ENCODE assay signal across 20 cellular contexts in the genomic region with DNA sequence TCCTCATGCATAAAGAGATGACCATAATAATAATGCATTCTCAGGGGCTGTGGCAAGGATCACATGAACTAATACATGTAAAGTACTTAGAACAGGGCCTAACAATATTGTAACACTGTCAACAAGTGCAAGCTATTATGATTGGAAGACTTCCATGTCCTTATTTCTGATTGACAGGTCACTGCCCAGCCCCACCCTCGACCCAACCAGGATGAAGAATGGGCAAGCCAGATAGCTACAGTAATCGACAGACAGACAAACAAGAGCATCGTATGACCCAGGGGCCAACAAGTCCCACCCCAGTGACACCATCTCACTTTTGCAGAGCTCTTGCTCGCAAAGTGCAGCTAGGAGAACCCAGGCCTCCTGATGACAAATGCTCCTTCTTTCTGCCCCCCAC. TPM values are rescaled to one million over a fixed set of nuclear protein-coding genes. Genes with fewer than 3 reads are reported as not detected.
"Had no signal": no experiment of that assay in that cellular context is flagged by ENCODE, and none has a peak within 500 bp of the region (broad histone marks: within the 10 kb centered on the region; RNA-seq: fewer than 3 reads in every experiment).

No MANE protein-coding gene starts in this region.

- H3K36me3 ChIP-seq: esophagus muscularis mucosa, gastroesophageal sphincter, heart left ventricle, prostate gland, spleen, thoracic aorta, tibial nerve, upper lobe of left lung had no signal

- H3K9me3 Mint-ChIP-seq: memory B cell; natural killer cell; neural crest cell; stimulated activated naive B cell treated with anti-CD40 and anti-IgM and Interleukin-4, amounts not matched to agents 10 μg/mL and 1 μg/mL and 100 μg/mL, for 72 hours; stimulated activated naive CD8-positive, alpha-beta T cell treated with anti-CD3 and anti-CD28 coated beads, Interleukin-15, Interleukin-2, amounts not matched to agents 100 ng/mL and 50 ng/mL, for 24 hours had no signal

- H3K9ac ChIP-seq: parathyroid adenoma had no signal

- H3K4me3 Mint-ChIP-seq: memory B cell; natural killer cell; neural crest cell; stimulated activated naive B cell treated with anti-CD40 and anti-IgM and Interleukin-4, amounts not matched to agents 10 μg/mL and 1 μg/mL and 100 μg/mL, for 72 hours; stimulated activated naive CD8-positive, alpha-beta T cell treated with anti-CD3 and anti-CD28 coated beads, Interleukin-15, Interleukin-2, amounts not matched to agents 100 ng/mL and 50 ng/mL, for 24 hours had no signal

- H3K27ac Mint-ChIP-seq: memory B cell; natural killer cell; stimulated activated naive B cell treated with anti-CD40 and anti-IgM and Interleukin-4, amounts not matched to agents 10 μg/mL and 1 μg/mL and 100 μg/mL, for 72 hours; stimulated activated naive CD8-positive, alpha-beta T cell treated with anti-CD3 and anti-CD28 coated beads, Interleukin-15, Interleukin-2, amounts not matched to agents 100 ng/mL and 50 ng/mL, for 24 hours had no signal

- H3K27ac ChIP-seq: coronary artery, esophagus muscularis mucosa, foreskin keratinocyte, gastroesophageal sphincter, heart left ventricle, hepatocyte, parathyroid adenoma, prostate gland, skin epidermis, spleen, thoracic aorta, tibial nerve, upper lobe of left lung had no signal

- H2AFZ ChIP-seq: hepatocyte had no signal

- H3K4me1 Mint-ChIP-seq: memory B cell had no signal

- H3K36me3 Mint-ChIP-seq: memory B cell; natural killer cell; stimulated activated naive B cell treated with anti-CD40 and anti-IgM and Interleukin-4, amounts not matched to agents 10 μg/mL and 1 μg/mL and 100 μg/mL, for 72 hours had no signal

- H3K4me2 ChIP-seq: hepatocyte had no signal

- H3K79me2 ChIP-seq: hepatocyte, parathyroid adenoma had no signal

- FAIRE-seq: urothelium cell line had no signal

- H3K9me3 ChIP-seq: esophagus muscularis mucosa, gastroesophageal sphincter, heart left ventricle, prostate gland, spleen, thoracic aorta, tibial nerve, upper lobe of left lung had no signal

- H3K4me1 ChIP-seq: foreskin keratinocyte, parathyroid adenoma, prostate gland had no signal

- H3K27me3 ChIP-seq: foreskin keratinocyte, gastroesophageal sphincter, heart left ventricle, hepatocyte, tibial nerve, upper lobe of left lung had no signal

- H3K4me3 ChIP-seq: coronary artery, esophagus muscularis mucosa, gastroesophageal sphincter, heart left ventricle, hepatocyte, lung, prostate gland, skin epidermis, spleen, thoracic aorta, tibial nerve, upper lobe of left lung had no signal

RNA-seq across cellular contexts. Expression of a gene that starts 14.6 kb away (rescaled TPM):
- total RNA-seq: natural killer cell had no signal
